29 cellular contexts compared by ENCODE assay signal in genomic region chr20:38241201-38241600, GRCh38.
"Had no signal": no experiment of that assay in that cellular context is flagged by ENCODE, and none has a peak within 500 bp of the region (broad histone marks: within the 10 kb centered on the region; RNA-seq: fewer than 3 reads in every experiment).

No MANE protein-coding gene starts in this region.

- H3K9me3 ChIP-seq: suprapubic skin, testis, thyroid gland had no signal

- H3K27me3 ChIP-seq: testis, thyroid gland, tibial artery, tibial nerve, transverse colon, upper lobe of left lung, upper lobe of right lung, uterus, vagina had no signal

- H3K4me1 Mint-ChIP-seq: stimulated activated effector memory CD8-positive, alpha-beta T cell treated with anti-CD3 and anti-CD28 coated beads, Interleukin-12 subunit alpha, Interleukin-12 subunit beta, amount 100 ng/mL, for 72 hours; stimulated activated memory B cell treated with anti-CD40 and anti-IgM and Interleukin-4, amounts not matched to agents 10 μg/mL and 1 μg/mL and 100 μg/mL, for 72 hours; stimulated activated naive B cell treated with anti-CD40 and anti-IgM and Interleukin-4, amounts not matched to agents 10 μg/mL and 1 μg/mL and 100 μg/mL, for 72 hours; stimulated activated naive CD8-positive, alpha-beta T cell treated with anti-CD3 and anti-CD28 coated beads, Interleukin-15, amount 100 ng/mL, for 72 hours had no signal

- FAIRE-seq: urothelium cell line had no signal

- H3K4me3 ChIP-seq: stomach, suprapubic skin, testis, thoracic aorta, thyroid gland, tibial artery, tibial nerve, transverse colon, upper lobe of left lung, upper lobe of right lung, uterus, vagina had no signal

- DNase-seq: stimulated activated CD4-positive, alpha-beta T cell treated with anti-CD3 and anti-CD28 coated beads, Interleukin-2, amount 100 ng/mL, for 48 hours; stimulated activated CD4-positive, alpha-beta T cell treated with anti-CD3 and anti-CD28 coated beads, Interleukin-4, amount 100 ng/mL, for 1 hour; stimulated activated CD4-positive, alpha-beta T cell treated with anti-CD3 and anti-CD28 coated beads, Interleukin-4, amount 100 ng/mL, for 24 hours; stimulated activated CD4-positive, alpha-beta T cell treated with anti-CD3 and anti-CD28 coated beads, Interleukin-4, amount 100 ng/mL, for 4 hours; stimulated activated CD8-positive, alpha-beta memory T cell treated with anti-CD3 and anti-CD28 coated beads, Interleukin-4, amount 100 ng/mL, for 48 hours; stimulated activated naive B cell treated with anti-CD40 and anti-IgM and Interleukin-4, amounts not matched to agents 10 μg/mL and 1 μg/mL and 100 μg/mL, for 72 hours; stimulated activated naive CD4-positive, alpha-beta T cell; stimulated activated naive CD4-positive, alpha-beta T cell treated with Interleukin-2 at 50 U/mL for 16 hours; stimulated activated naive CD8-positive, alpha-beta T cell treated with anti-CD3 and anti-CD28 coated beads, Interleukin-15, amount 100 ng/mL, for 72 hours; stimulated activated naive CD8-positive, alpha-beta T cell treated with anti-CD3 and anti-CD28 coated beads, Interleukin-15, Interleukin-2, amounts not matched to agents 100 U/mL and 50 U/mL, for 24 hours; stomach; substantia nigra; testis; thyroid gland; tibial artery; transverse colon; trophoblast cell; upper lobe of left lung; uterus had no signal

- H3K4me1 ChIP-seq: suprapubic skin, thyroid gland, tibial artery, transverse colon, upper lobe of left lung, upper lobe of right lung, uterus had no signal

- H3K36me3 Mint-ChIP-seq: stimulated activated effector memory CD8-positive, alpha-beta T cell treated with anti-CD3 and anti-CD28 coated beads, Interleukin-12 subunit alpha, Interleukin-12 subunit beta, amount 100 ng/mL, for 72 hours; stimulated activated memory B cell treated with anti-CD40 and anti-IgM and Interleukin-4, amounts not matched to agents 10 μg/mL and 1 μg/mL and 100 μg/mL, for 72 hours; type B pancreatic cell had no signal

- H3K4me3 Mint-ChIP-seq: stimulated activated effector memory CD8-positive, alpha-beta T cell treated with anti-CD3 and anti-CD28 coated beads, Interleukin-12 subunit alpha, Interleukin-12 subunit beta, amount 100 ng/mL, for 72 hours; stimulated activated memory B cell treated with anti-CD40 and anti-IgM and Interleukin-4, amounts not matched to agents 10 μg/mL and 1 μg/mL and 100 μg/mL, for 72 hours; stimulated activated naive B cell treated with anti-CD40 and anti-IgM and Interleukin-4, amounts not matched to agents 10 μg/mL and 1 μg/mL and 100 μg/mL, for 72 hours; stimulated activated naive CD8-positive, alpha-beta T cell treated with anti-CD3 and anti-CD28 coated beads, Interleukin-15, amount 100 ng/mL, for 72 hours; stimulated activated naive CD8-positive, alpha-beta T cell treated with anti-CD3 and anti-CD28 coated beads, Interleukin-15, Interleukin-2, amounts not matched to agents 100 ng/mL and 50 ng/mL, for 24 hours; type B pancreatic cell had no signal

- ATAC-seq: stimulated activated effector memory CD8-positive, alpha-beta T cell treated with anti-CD3 and anti-CD28 coated beads, Interleukin-12 subunit alpha, Interleukin-12 subunit beta, amount 100 ng/mL, for 72 hours; stimulated activated memory B cell treated with anti-CD40 and anti-IgM and Interleukin-4, amounts not matched to agents 10 μg/mL and 1 μg/mL and 100 μg/mL, for 72 hours; stimulated activated naive B cell treated with anti-CD40 and anti-IgM and Interleukin-4, amounts not matched to agents 10 μg/mL and 1 μg/mL and 100 μg/mL, for 72 hours; stimulated activated naive CD8-positive, alpha-beta T cell treated with anti-CD3 and anti-CD28 coated beads, Interleukin-15, amount 100 ng/mL, for 72 hours; stimulated activated naive CD8-positive, alpha-beta T cell treated with anti-CD3 and anti-CD28 coated beads, Interleukin-15, Interleukin-2, amounts not matched to agents 100 U/mL and 50 U/mL, for 24 hours; upper lobe of right lung had no signal

- H3K36me3 ChIP-seq: suprapubic skin, thyroid gland, transverse colon, upper lobe of left lung, upper lobe of right lung, uterus had no signal

- H3K27ac Mint-ChIP-seq: stimulated activated effector memory CD8-positive, alpha-beta T cell treated with anti-CD3 and anti-CD28 coated beads, Interleukin-12 subunit alpha, Interleukin-12 subunit beta, amount 100 ng/mL, for 72 hours; stimulated activated memory B cell treated with anti-CD40 and anti-IgM and Interleukin-4, amounts not matched to agents 10 μg/mL and 1 μg/mL and 100 μg/mL, for 72 hours; stimulated activated naive B cell treated with anti-CD40 and anti-IgM and Interleukin-4, amounts not matched to agents 10 μg/mL and 1 μg/mL and 100 μg/mL, for 72 hours; stimulated activated naive CD8-positive, alpha-beta T cell treated with anti-CD3 and anti-CD28 coated beads, Interleukin-15, amount 100 ng/mL, for 72 hours; stimulated activated naive CD8-positive, alpha-beta T cell treated with anti-CD3 and anti-CD28 coated beads, Interleukin-15, Interleukin-2, amounts not matched to agents 100 ng/mL and 50 ng/mL, for 24 hours; type B pancreatic cell had no signal

- H3K27ac ChIP-seq: stomach, suprapubic skin, testis, thoracic aorta, thyroid gland, tibial artery, tibial nerve, transverse colon, upper lobe of left lung, upper lobe of right lung, vagina had no signal
